ENCODE assay signal across 19 cellular contexts in genomic region chr3:3714572-3714971, GRCh38.
"Had no signal": no experiment of that assay in that cellular context is flagged by ENCODE, and none has a peak within 500 bp of the region (broad histone marks: within the 10 kb centered on the region; RNA-seq: fewer than 3 reads in every experiment).

No MANE protein-coding gene starts in this region.

- H3K36me3 ChIP-seq: breast epithelium, esophagus muscularis mucosa, neutrophil, thyroid gland had no signal

- H3K27me3 ChIP-seq: breast epithelium, dorsolateral prefrontal cortex, esophagus muscularis mucosa, neutrophil, thyroid gland had no signal

- H3K4me1 ChIP-seq: breast epithelium, esophagus muscularis mucosa, thyroid gland had no signal

- ATAC-seq: activated T-cell treated with anti-CD3 and anti-CD28 coated beads, Interleukin-2, amount 50 U/mL, for 72 hours; left colon; mucosa of descending colon; naive thymus-derived CD8-positive, alpha-beta T cell; right cardiac atrium had no signal

- H3K9me3 ChIP-seq: breast epithelium, esophagus muscularis mucosa, mucosa of descending colon, neutrophil, thyroid gland had no signal

- FAIRE-seq: urothelium cell line had no signal

- DNase-seq: activated CD4-positive, alpha-beta memory T cell treated with anti-CD3 and anti-CD28 coated beads for 36 hours; activated CD4-positive, alpha-beta T cell treated with anti-CD3 and anti-CD28 coated beads for 1 hour; activated gamma-delta T cell treated with Interleukin-2 at 50 U/mL for 16 hours; activated naive CD8-positive, alpha-beta T cell treated with anti-CD3 and anti-CD28 coated beads for 36 hours; activated T-cell treated with anti-CD3 and anti-CD28 coated beads, Interleukin-2, amount 50 U/mL, for 72 hours; aorta; dorsolateral prefrontal cortex; head of caudate nucleus; left colon; mammary epithelial cell; mucosa of descending colon; naive thymus-derived CD8-positive, alpha-beta T cell; right cardiac atrium; thyroid gland had no signal

- H3K27ac ChIP-seq: breast epithelium, dorsolateral prefrontal cortex, esophagus muscularis mucosa, neutrophil, thyroid gland had no signal

- H3K4me2 ChIP-seq: smooth muscle cell had no signal

- H3K4me3 ChIP-seq: breast epithelium, dorsolateral prefrontal cortex, esophagus muscularis mucosa, mucosa of descending colon, smooth muscle cell, thyroid gland had no signal
